ENCODE assay signal across 8 cellular contexts in genomic region chr12:34218193-34219045, GRCh38.
DNase-seq lines count a peak whose midpoint lies in the region; ATAC-seq and TF ChIP-seq lines count a peak whose summit lies in the region.

No MANE protein-coding gene starts in this region.

- H3K36me3 ChIP-seq in CD8-positive, alpha-beta T cell (ENCODE audit: insufficient read depth, low read length) = no peaks in the 10 kb centered on the region
- H3K36me3 ChIP-seq in NT2/D1 (ENCODE audit: insufficient read depth, insufficient read length, low read length) = no peaks in the 10 kb centered on the region
- no peaks in the 10 kb centered on the region for H3K36me3 ChIP-seq in esophagus squamous epithelium

- no peaks in the 10 kb centered on the region for H3K9me3 ChIP-seq in CD8-positive, alpha-beta T cell (ENCODE audit: low read length)
- H3K9me3 ChIP-seq in NT2/D1 (ENCODE audit: insufficient read depth, low read length) (no peaks in the 10 kb centered on the region; the same call in 1 of the 2 replicates), esophagus squamous epithelium (no peaks in the 10 kb centered on the region)

- H3K4me3 Mint-ChIP-seq in CD8-positive, alpha-beta T cell = peak overlapping the region; percentile 84
- peak overlapping the region; percentile 16 to 98 (median 96) for H3K4me3 Mint-ChIP-seq in naive B cell

- WGBS in esophagus squamous epithelium, 2 donors = 24 to 25% methylated on average over 19 to 28 of the region's 39 CpGs

- no peak for TF ChIP-seq POLR2A in esophagus squamous epithelium (IDR thresholded peaks at IDR 0.05)

- no peaks in the 10 kb centered on the region for H3K9me3 Mint-ChIP-seq in CD8-positive, alpha-beta T cell
- no peaks in the 10 kb centered on the region for H3K9me3 Mint-ChIP-seq in naive B cell

- intact Hi-C loops in CD8-positive, alpha-beta T cell (cut with DNase I, micrococcal nuclease) = loop anchor here in 1 of 2 experiments (1.0 to 5.0 kb wide), 3 partner anchors 96 to 1462 kb away; no protein-coding TSS in a partner anchor
- intact Hi-C loops in esophagus squamous epithelium (cut with DNase I) = loop anchor here (10.0 kb wide), 1 partner anchor 94 kb away; no protein-coding TSS in a partner anchor

- H3K36me3 Mint-ChIP-seq in CD8-positive, alpha-beta T cell = no peaks in the 10 kb centered on the region
- H3K36me3 Mint-ChIP-seq in naive B cell = no peaks in the 10 kb centered on the region

- H3K4me1 ChIP-seq in CD8-positive, alpha-beta T cell (ENCODE audit: insufficient read depth, low read length) = no peaks in the 10 kb centered on the region
- H3K4me1 ChIP-seq in NT2/D1 (ENCODE audit: insufficient read depth, insufficient read length) = no peaks in the 10 kb centered on the region
- H3K4me1 ChIP-seq in esophagus squamous epithelium = peaks cover 0 to 12% (median 0%) of the 10 kb centered on the region in 3 donors

- peak overlapping the region; percentile 65 for H3K9ac ChIP-seq in NT2/D1 (ENCODE audit: insufficient read length, low read depth)

- peak; percentile 75 for ATAC-seq in CD8-positive, alpha-beta T cell
- peak; percentile 82 for ATAC-seq in GM19467 (IDR thresholded peaks at IDR 0.05; ENCODE audit: unreplicated experiment)
- peak; percentile 72 to 86 for ATAC-seq in naive B cell (ENCODE audit: low read depth in 2 of 2)

- H3K4me3 ChIP-seq in CD8-positive, alpha-beta T cell (ENCODE audit: low read depth, low read length) = peak overlapping the region; percentile 48
- H3K4me3 ChIP-seq in HL-60 (replicated peaks; ENCODE audit: insufficient read depth, low read length) = peak overlapping the region; percentile 21
- H3K4me3 ChIP-seq in NT2/D1 (ENCODE audit: insufficient read length, low read depth) = peak overlapping the region; percentile 48
- peak overlapping the region; percentile 9 to 43 (median 34) for H3K4me3 ChIP-seq in esophagus squamous epithelium

- POLR2A ChIA-PET in CD8-positive, alpha-beta T cell (lab: Charles Lee) = no interaction called here

- DNase-seq in CD8-positive, alpha-beta T cell = peak; percentile 41 to 72 (median 46)
- peak; percentile 32 to 59 for DNase-seq in HL-60 (ENCODE audit: low read depth in 1 of 2, low spot score in 1 of 2)
- peak; percentile 95 for DNase-seq in NT2/D1 (ENCODE audit: low read depth, low spot score)
- DNase-seq in activated T-cell treated with anti-CD3 and anti-CD28 coated beads for 1 hour (ENCODE audit: low read depth) = peak; percentile 45
- DNase-seq in esophagus squamous epithelium (lab: John Stamatoyannopoulos, UW) = no peak
- DNase-seq in naive B cell = peak; percentile 67
- DNase-seq in stimulated activated naive CD4-positive, alpha-beta T cell treated with Interleukin-2 at 50 U/mL for 16 hours (lab: John Stamatoyannopoulos, UW) = peak; percentile 55

- peaks cover 11% of the 10 kb centered on the region for H3K27me3 Mint-ChIP-seq in CD8-positive, alpha-beta T cell (ENCODE audit: low read depth)
- H3K27me3 Mint-ChIP-seq in naive B cell = peaks cover 9 to 13% (median 10%) of the 10 kb centered on the region in 3 donors

- TF ChIP-seq CTCF in CD8-positive, alpha-beta T cell (IDR thresholded peaks at IDR 0.05) = peak; percentile 93
- TF ChIP-seq CTCF in HL-60 (IDR thresholded peaks at IDR 0.05; ENCODE audit: insufficient read depth, low read length) (peak; percentile 96), esophagus squamous epithelium (IDR thresholded peaks at IDR 0.05) (peak; percentile 47 to 84 (median 78))

- peak overlapping the region; percentile 9 for H3K27ac Mint-ChIP-seq in CD8-positive, alpha-beta T cell
- H3K27ac Mint-ChIP-seq in naive B cell = peak overlapping the region; percentile 49 to 97 (median 90)

- H3K27ac ChIP-seq in CD8-positive, alpha-beta T cell (ENCODE audit: low read depth, low read length) = no peak overlapping the region
- H3K27ac ChIP-seq in HL-60 (replicated peaks) = no peak overlapping the region
- no peak overlapping the region for H3K27ac ChIP-seq in esophagus squamous epithelium

- H3K4me1 Mint-ChIP-seq in CD8-positive, alpha-beta T cell (ENCODE audit: low read depth) = peaks cover 9% of the 10 kb centered on the region
- H3K4me1 Mint-ChIP-seq in naive B cell = peaks cover 4 to 22% (median 19%) of the 10 kb centered on the region in 3 donors

- H3K27me3 ChIP-seq in CD8-positive, alpha-beta T cell (ENCODE audit: insufficient read depth, low read length) = no peaks in the 10 kb centered on the region
- H3K27me3 ChIP-seq in HL-60 (ENCODE audit: insufficient read depth, poor library complexity, severe bottlenecking) = no peaks in the 10 kb centered on the region
- H3K27me3 ChIP-seq in NT2/D1 (ENCODE audit: insufficient read depth, insufficient read length) = peaks cover 16% of the 10 kb centered on the region
- peaks cover 0 to 14% (median 0%) of the 10 kb centered on the region in 4 donors for H3K27me3 ChIP-seq in esophagus squamous epithelium

- CTCF ChIA-PET in CD8-positive, alpha-beta T cell (lab: Charles Lee) = interaction anchor here (0.6 to 1.7 kb wide), 6 partner anchors 8 to 89 kb away, joined by 3 to 4 read pairs (median 3); no protein-coding TSS in a partner anchor
